Comparison of ENCODE assay signal across 19 cellular contexts in genomic region chr2:647003-647560, GRCh38. TPM values are rescaled to one million over a fixed set of nuclear protein-coding genes. Genes with fewer than 3 reads are reported as not detected.
A peak's percentile ranks its signal among the peaks of the same experiment; 100 is the strongest.
DNase-seq lines count a peak whose midpoint lies in the region; ATAC-seq and TF ChIP-seq lines count a peak whose summit lies in the region.
"Had no signal": no experiment of that assay in that cellular context is flagged by ENCODE, and none has a peak within 500 bp of the region (broad histone marks: within the 10 kb centered on the region; RNA-seq: fewer than 3 reads in every experiment).

No MANE protein-coding gene starts in this region.

- peak; percentile 32 for DNase-seq in activated CD8-positive, alpha-beta memory T cell treated with anti-CD3 and anti-CD28 coated beads for 24 hours
- DNase-seq in activated CD8-positive, alpha-beta memory T cell treated with anti-CD3 and anti-CD28 coated beads, Interleukin-2, amount 50 U/mL, for 4 hours = no peak
- peak; percentile 20 for DNase-seq in activated CD8-positive, alpha-beta memory T cell treated with anti-CD3 and anti-CD28 coated beads, Interleukin-2, amount 50 U/mL, for 48 hours
- peak; percentile 4 for DNase-seq in mucosa of gallbladder (ENCODE audit: low spot score)
- DNase-seq in activated naive CD8-positive, alpha-beta T cell treated with anti-CD3 and anti-CD28 coated beads, Interleukin-2, amount 50 U/mL, for 24 hours = no peak
- no peak for DNase-seq in foreskin fibroblast
- DNase-seq: DMS79, HCEC 1CT, KBM-7, NCI-H1092, NCI-H146, NCI-H2081 treated with DMSO at 0.1 percent for 48 hours, NCI-H2227 treated with DMSO at 0.1 percent for 48 hours, NCI-H524, SHP77 had no signal

- no peak overlapping the region for H3K27ac Mint-ChIP-seq in activated naive CD8-positive, alpha-beta T cell treated with anti-CD3 and anti-CD28 coated beads, Interleukin-2, amount 50 U/mL, for 24 hours
- H3K27ac Mint-ChIP-seq: CD8-positive, alpha-beta T cell had no signal

- peaks cover 11% of the 10 kb centered on the region for H3K27me3 Mint-ChIP-seq in activated naive CD8-positive, alpha-beta T cell treated with anti-CD3 and anti-CD28 coated beads, Interleukin-2, amount 50 U/mL, for 24 hours

- H3K4me3 Mint-ChIP-seq in activated naive CD8-positive, alpha-beta T cell treated with anti-CD3 and anti-CD28 coated beads, Interleukin-2, amount 50 U/mL, for 24 hours = no peak overlapping the region
- H3K4me3 Mint-ChIP-seq: CD8-positive, alpha-beta T cell had no signal

- no peak for TF ChIP-seq CTCF in foreskin fibroblast (IDR thresholded peaks at IDR 0.05; ENCODE audit: low read depth, low read length)

- H3K9me3 Mint-ChIP-seq in activated naive CD8-positive, alpha-beta T cell treated with anti-CD3 and anti-CD28 coated beads, Interleukin-2, amount 50 U/mL, for 24 hours = no peaks in the 10 kb centered on the region
- H3K9me3 Mint-ChIP-seq: CD8-positive, alpha-beta T cell had no signal

- no peaks in the 10 kb centered on the region for H3K4me1 Mint-ChIP-seq in activated naive CD8-positive, alpha-beta T cell treated with anti-CD3 and anti-CD28 coated beads, Interleukin-2, amount 50 U/mL, for 24 hours

- no peak overlapping the region for H3K4me3 ChIP-seq in foreskin fibroblast (ENCODE audit: low read depth in 1 of 2, low read length in 2 of 2)
- H3K4me3 ChIP-seq: BLaER1 had no signal

- no peaks in the 10 kb centered on the region for H3K36me3 Mint-ChIP-seq in activated naive CD8-positive, alpha-beta T cell treated with anti-CD3 and anti-CD28 coated beads, Interleukin-2, amount 50 U/mL, for 24 hours (ENCODE audit: low read depth)
- H3K36me3 Mint-ChIP-seq: CD8-positive, alpha-beta T cell had no signal

- no peak for ATAC-seq in activated naive CD8-positive, alpha-beta T cell treated with anti-CD3 and anti-CD28 coated beads, Interleukin-2, amount 50 U/mL, for 24 hours
- ATAC-seq in HG02981 (IDR thresholded peaks at IDR 0.05; ENCODE audit: unreplicated experiment) (no peak), HG03196 (IDR thresholded peaks at IDR 0.05; ENCODE audit: unreplicated experiment) (no peak)
- ATAC-seq: CD8-positive, alpha-beta T cell had no signal

RNA-seq across cellular contexts. Expression of gene TMEM18, which starts 30.1 kb away (rescaled TPM):
- total RNA-seq in mucosa of gallbladder = 18.6 TPM

Comparison
In these comparisons a context has a peak if more than half of its experiments do, and no peak if none do; other contexts are left out.
1. DNase-seq: peak in activated CD8-positive, alpha-beta memory T cell treated with anti-CD3 and anti-CD28 coated beads for 24 hours (single experiment), activated CD8-positive, alpha-beta memory T cell treated with anti-CD3 and anti-CD28 coated beads, Interleukin-2, amount 50 U/mL, for 48 hours (single experiment) and mucosa of gallbladder (single experiment); none in activated CD8-positive, alpha-beta memory T cell treated with anti-CD3 and anti-CD28 coated beads, Interleukin-2, amount 50 U/mL, for 4 hours (single experiment), activated naive CD8-positive, alpha-beta T cell treated with anti-CD3 and anti-CD28 coated beads, Interleukin-2, amount 50 U/mL, for 24 hours (single experiment) and foreskin fibroblast (0 of 2).